In genomic region chr11:83661491-83662350, GRCh38 we compare ENCODE assay signal across 1 cellular context.
TF ChIP-seq lines count a peak whose summit lies in the region.

No MANE protein-coding gene starts in this region.

TF ChIP-seq in HepG2, 621 proteins besides CTCF, POLR2A, EP300 and RAD21 (continued from another document):
- TF ChIP-seq ZMYM4 (CRISPR knock-in tag; IDR thresholded peaks at IDR 0.05): peak; percentile 37; the same call in 1 of the 2 replicates
- TF ChIP-seq GFI1 (CRISPR knock-in tag; IDR thresholded peaks at IDR 0.05; ENCODE audit: borderline replicate concordance): peak; percentile 95
- peak; percentile 83 for TF ChIP-seq HNF4A (CRISPR knock-in tag; IDR thresholded peaks at IDR 0.05)
- peak; percentile 53 for TF ChIP-seq ARID5B (CRISPR knock-in tag; IDR thresholded peaks at IDR 0.05)
- TF ChIP-seq HNF4G (IDR thresholded peaks at IDR 0.05; ENCODE audit: borderline replicate concordance, low read depth, low read length): peak; percentile 46; the same call in 1 of the 2 replicates
- TF ChIP-seq HNF4G (CRISPR knock-in tag; IDR thresholded peaks at IDR 0.05; ENCODE audit: borderline replicate concordance, low read depth): no peak
- TF ChIP-seq ZNF644 (CRISPR knock-in tag; IDR thresholded peaks at IDR 0.05; ENCODE audit: low read depth): peak; percentile 77
- no peak for TF ChIP-seq NAIF1 (CRISPR knock-in tag; IDR thresholded peaks at IDR 0.05; ENCODE audit: borderline replicate concordance)
- TF ChIP-seq AHDC1 (CRISPR knock-in tag; IDR thresholded peaks at IDR 0.05; ENCODE audit: borderline replicate concordance): 0 out of 2 replicates have a peak, but pooled peaks have one; percentile 18
- no peak for TF ChIP-seq GLI4 (CRISPR knock-in tag; IDR thresholded peaks at IDR 0.05; ENCODE audit: borderline replicate concordance)
